8 cellular contexts compared by ENCODE assay signal in the genomic region with DNA sequence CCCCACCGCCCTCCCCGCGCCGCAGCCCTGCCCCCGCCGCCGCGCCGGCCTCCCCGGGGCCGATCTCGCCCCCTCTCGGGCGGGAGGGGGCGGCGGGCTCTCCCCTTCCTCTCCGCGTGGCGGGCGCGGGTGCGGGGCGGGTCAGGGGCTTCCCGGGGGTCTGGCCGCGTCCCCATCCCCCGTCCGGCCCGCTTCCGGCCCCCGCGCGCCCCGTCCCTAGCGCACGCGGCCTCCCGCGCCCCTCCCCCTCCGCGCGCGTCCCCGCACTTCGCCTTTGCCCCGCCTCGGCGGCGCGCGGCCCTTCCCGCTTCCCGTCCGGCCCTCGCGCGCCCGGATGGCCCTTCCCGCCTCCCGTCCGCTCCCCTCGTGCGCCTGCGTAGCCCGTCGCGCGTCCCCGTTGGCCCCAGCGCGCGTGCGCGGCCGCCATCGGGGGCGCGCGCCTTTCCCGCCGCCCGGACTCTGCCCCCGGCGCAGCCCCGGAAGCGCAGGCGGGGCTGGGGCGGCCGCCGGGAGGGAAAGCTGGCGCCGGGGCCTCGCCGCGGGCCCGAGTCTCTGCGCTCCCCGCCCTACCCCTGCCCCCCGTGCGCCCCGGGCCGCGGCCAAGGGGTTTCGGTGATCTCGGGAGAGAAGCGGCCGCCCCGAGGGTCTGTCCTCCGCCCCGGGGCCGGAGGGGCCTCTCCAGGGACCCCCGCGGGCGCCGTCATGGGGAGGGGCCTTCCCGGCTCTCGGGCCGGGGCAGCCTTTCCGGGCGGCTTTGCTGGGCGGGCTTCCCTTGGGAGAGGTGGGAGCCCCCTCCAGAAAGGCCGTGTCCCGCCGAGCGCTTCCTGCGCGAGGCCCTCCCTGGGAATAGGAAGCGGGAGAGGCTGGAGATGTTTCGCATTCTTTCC. TPM values are rescaled to one million over a fixed set of nuclear protein-coding genes. Genes with fewer than 3 reads are reported as not detected.
DNase-seq lines count a peak whose midpoint lies in the region; TF ChIP-seq lines count a peak whose summit lies in the region.

No MANE protein-coding gene starts in this region.

- H3K4me3 Mint-ChIP-seq in activated naive CD4-positive, alpha-beta T cell treated with anti-CD3 and anti-CD28 coated beads for 36 hours = peak overlapping the region; percentile 87

- no peak overlapping the region for H2AFZ ChIP-seq in Loucy (ENCODE audit: low read length)

- no peaks in the 10 kb centered on the region for H3F3A ChIP-seq in Loucy (ENCODE audit: low read depth)

- H4K20me1 ChIP-seq in Loucy (ENCODE audit: insufficient read depth, low read length, poor library complexity, severe bottlenecking) = peaks cover 49% of the 10 kb centered on the region

- peaks cover 8% of the 10 kb centered on the region for H3K27me3 ChIP-seq in Loucy (ENCODE audit: insufficient read depth, low read length, poor library complexity, severe bottlenecking)
- H3K27me3 ChIP-seq in SJSA1 (replicated peaks) = no peaks in the 10 kb centered on the region

- CTCF ChIA-PET in activated naive CD4-positive, alpha-beta T cell treated with anti-CD3 and anti-CD28 coated beads for 36 hours (lab: Charles Lee) = interaction anchor here (1.1 kb wide), 1 partner anchor 447 kb away, joined by 3 read pairs; no protein-coding TSS in a partner anchor

- H3K9me2 ChIP-seq in Loucy (replicated peaks; ENCODE audit: low read depth, low read length) = no peaks in the 10 kb centered on the region

- no peaks in the 10 kb centered on the region for H3K27me3 Mint-ChIP-seq in activated naive CD4-positive, alpha-beta T cell treated with anti-CD3 and anti-CD28 coated beads for 36 hours (ENCODE audit: low read depth)

- peak overlapping the region; percentile 87 for H3K27ac Mint-ChIP-seq in activated naive CD4-positive, alpha-beta T cell treated with anti-CD3 and anti-CD28 coated beads for 36 hours

- H3K79me2 ChIP-seq in Loucy (ENCODE audit: insufficient read depth, low read length) = peaks cover 60% of the 10 kb centered on the region

- H3K9ac ChIP-seq in Loucy (ENCODE audit: low read depth, low read length, poor library complexity, severe bottlenecking) = peak overlapping the region; percentile 98

- no peak for TF ChIP-seq CTCF in Loucy (conservative IDR thresholded peaks at IDR 0.05; ENCODE audit: low read length)

- peak overlapping the region; percentile 93 for H3K4me2 ChIP-seq in Loucy (ENCODE audit: low read depth, low read length, poor library complexity, severe bottlenecking)

- H3K36me3 Mint-ChIP-seq in activated naive CD4-positive, alpha-beta T cell treated with anti-CD3 and anti-CD28 coated beads for 36 hours (ENCODE audit: low read depth) = peaks cover 34% of the 10 kb centered on the region

- H3K4me1 Mint-ChIP-seq in activated naive CD4-positive, alpha-beta T cell treated with anti-CD3 and anti-CD28 coated beads for 36 hours (ENCODE audit: low read depth) = peaks cover 34% of the 10 kb centered on the region

- no peaks in the 10 kb centered on the region for H3K9me3 Mint-ChIP-seq in activated naive CD4-positive, alpha-beta T cell treated with anti-CD3 and anti-CD28 coated beads for 36 hours

- H3K36me3 ChIP-seq in Loucy (ENCODE audit: insufficient read depth, low read length) (peaks cover 33% of the 10 kb centered on the region), SJSA1 (peaks cover 50% of the 10 kb centered on the region)

- H3K9me3 ChIP-seq in Loucy (ENCODE audit: insufficient read depth, low read depth, low read length) (no peaks in the 10 kb centered on the region), SJSA1 (replicated peaks) (no peaks in the 10 kb centered on the region)

- H3K27ac ChIP-seq in SJSA1 = peak overlapping the region; percentile 93

- DNase-seq in Daoy (ENCODE audit: low read depth) (peak; percentile 97), H4 (ENCODE audit: low spot score) (peak; percentile 87), SJSA1 (ENCODE audit: low read depth in 1 of 2, low spot score in 2 of 2) (peak; percentile 88 to 92), germinal center (ENCODE audit: low spot score) (peak; percentile 96), occipital lobe (lab: John Stamatoyannopoulos, UW) (peak; percentile 49), superior temporal gyrus (ENCODE audit: extremely low spot score) (peak; percentile 70)
- peak; percentile 90 for DNase-seq in activated naive CD4-positive, alpha-beta T cell treated with anti-CD3 and anti-CD28 coated beads for 36 hours

- H3K4me3 ChIP-seq in Loucy (ENCODE audit: low read length, poor library complexity, severe bottlenecking) (peak overlapping the region; percentile 97), SJSA1 (peak overlapping the region; percentile 95)

- intact Hi-C loops in activated naive CD4-positive, alpha-beta T cell treated with anti-CD3 and anti-CD28 coated beads for 36 hours (cut with micrococcal nuclease) = loop anchor here (1.0 to 5.0 kb wide), 15 partner anchors 12 to 472 kb away; partner anchors contain the start of genes BSG, CIRBP, POLR2E and POLRMT

- peaks cover 25% of the 10 kb centered on the region for H3K4me1 ChIP-seq in Loucy (ENCODE audit: insufficient read depth, low read length, poor library complexity, severe bottlenecking)
- H3K4me1 ChIP-seq in SJSA1 (replicated peaks) = peaks cover 35% of the 10 kb centered on the region

RNA-seq across cellular contexts. Expression of gene PTBP1, which starts 0.5 kb away (rescaled TPM):
- 205 and 246 TPM in 2 replicates for total RNA-seq in Daoy (2014; rRNA removed; shearing (Covaris generic))
- 131 and 138 TPM in 2 replicates for total RNA-seq in H4 (2014; rRNA removed; shearing (Covaris generic))
- 177 and 308 TPM in 2 replicates for total RNA-seq in SJSA1 (2014; rRNA removed; shearing (Covaris generic))
- 100 to 1,000 TPM; 510 to 532 TPM for total RNA-seq in activated naive CD4-positive, alpha-beta T cell treated with anti-CD3 and anti-CD28 coated beads for 36 hours
- 33.5 TPM for total RNA-seq in occipital lobe

RNA-seq across cellular contexts. Expression of gene PLPPR3, which starts 24.0 kb away (rescaled TPM):
- 0.11 and 1.2 TPM in 2 replicates for total RNA-seq in Daoy (2014; rRNA removed; shearing (Covaris generic))
- 0.14 TPM in 1 of 2 replicates, not detected in the other for total RNA-seq in H4 (2014; rRNA removed; shearing (Covaris generic))
- total RNA-seq in SJSA1 (2014; rRNA removed; shearing (Covaris generic)) = 1.1 and 2.3 TPM in 2 replicates
- not detected for total RNA-seq in activated naive CD4-positive, alpha-beta T cell treated with anti-CD3 and anti-CD28 coated beads for 36 hours
- 99.5 TPM for total RNA-seq in occipital lobe

RNA-seq across cellular contexts. Expression of gene AZU1, which starts 29.9 kb away (rescaled TPM):
- total RNA-seq in Daoy (2014; rRNA removed; shearing (Covaris generic)) = not detected in 2 replicates
- not detected in 2 replicates for total RNA-seq in H4 (2014; rRNA removed; shearing (Covaris generic))
- not detected in 2 replicates for total RNA-seq in SJSA1 (2014; rRNA removed; shearing (Covaris generic))
- not detected for total RNA-seq in activated naive CD4-positive, alpha-beta T cell treated with anti-CD3 and anti-CD28 coated beads for 36 hours
- total RNA-seq in occipital lobe = 0.31 TPM

RNA-seq across cellular contexts. Expression of gene PRTN3, which starts 43.0 kb away (rescaled TPM):
- not detected in 2 replicates for total RNA-seq in Daoy (2014; rRNA removed; shearing (Covaris generic))
- 0.72 TPM in 1 of 2 replicates, not detected in the other for total RNA-seq in H4 (2014; rRNA removed; shearing (Covaris generic))
- total RNA-seq in SJSA1 (2014; rRNA removed; shearing (Covaris generic)) = not detected in 2 replicates
- not detected for total RNA-seq in activated naive CD4-positive, alpha-beta T cell treated with anti-CD3 and anti-CD28 coated beads for 36 hours
- total RNA-seq in occipital lobe = not detected

RNA-seq across cellular contexts. Expression of gene MISP, which starts 46.9 kb away (rescaled TPM):
- 1.5 and 2.0 TPM in 2 replicates for total RNA-seq in Daoy (2014; rRNA removed; shearing (Covaris generic))
- not detected in 2 replicates for total RNA-seq in H4 (2014; rRNA removed; shearing (Covaris generic))
- total RNA-seq in SJSA1 (2014; rRNA removed; shearing (Covaris generic)) = 0.11 TPM in 1 of 2 replicates, not detected in the other
- not detected for total RNA-seq in activated naive CD4-positive, alpha-beta T cell treated with anti-CD3 and anti-CD28 coated beads for 36 hours
- total RNA-seq in occipital lobe = not detected

Comparison
In these comparisons a context has a peak if more than half of its experiments do, and no peak if none do; other contexts are left out.
1. Peak in every context shown above with its lines: DNase-seq, H3K4me3 ChIP-seq and H3K27ac ChIP-seq.
2. RNA of gene PLPPR3, which starts 24.0 kb away (total RNA-seq): 99.5 TPM in occipital lobe (single experiment); 1.1 to 2.3 TPM in SJSA1, 0.14 TPM in H4, 0.11 to 1.2 TPM in Daoy and not detected in activated naive CD4-positive, alpha-beta T cell treated with anti-CD3 and anti-CD28 coated beads for 36 hours; every median in the first group is over 10 times any median in the second.